ENCODE assay signal across 8 cellular contexts in the genomic region with DNA sequence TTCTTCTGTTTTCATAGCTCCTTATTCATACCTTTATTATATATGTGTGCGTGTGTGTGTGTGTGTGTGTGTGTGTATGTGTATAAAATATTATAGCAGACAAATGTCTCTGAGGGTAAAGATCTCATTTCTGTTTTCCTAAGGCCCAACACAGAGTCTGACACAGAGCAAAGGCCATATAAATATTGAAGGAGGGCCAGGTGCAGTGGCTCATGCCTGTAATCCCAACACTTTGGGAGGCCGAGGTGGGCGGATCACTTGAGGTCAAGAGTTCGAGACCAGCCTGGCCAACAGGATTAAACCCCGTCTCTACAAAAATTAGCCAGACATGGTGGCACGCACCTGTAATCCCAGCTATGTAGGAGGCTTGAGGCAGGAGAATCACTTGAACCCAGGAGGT. TPM values are rescaled to one million over a fixed set of nuclear protein-coding genes. Genes with fewer than 3 reads are reported as not detected.
"Had no signal": no experiment of that assay in that cellular context is flagged by ENCODE, and none has a peak within 500 bp of the region (broad histone marks: within the 10 kb centered on the region; RNA-seq: fewer than 3 reads in every experiment).

No MANE protein-coding gene starts in this region.

RNA-seq across cellular contexts. Expression of gene DNAJB7, which starts 6.5 kb away (rescaled TPM):
- total RNA-seq: M059J, NCI-H460, OCI-LY7, PC-9, Right ventricle myocardium inferior, RPMI7951, SJCRH30, SK-MEL-5 had no signal
